In the genomic region with DNA sequence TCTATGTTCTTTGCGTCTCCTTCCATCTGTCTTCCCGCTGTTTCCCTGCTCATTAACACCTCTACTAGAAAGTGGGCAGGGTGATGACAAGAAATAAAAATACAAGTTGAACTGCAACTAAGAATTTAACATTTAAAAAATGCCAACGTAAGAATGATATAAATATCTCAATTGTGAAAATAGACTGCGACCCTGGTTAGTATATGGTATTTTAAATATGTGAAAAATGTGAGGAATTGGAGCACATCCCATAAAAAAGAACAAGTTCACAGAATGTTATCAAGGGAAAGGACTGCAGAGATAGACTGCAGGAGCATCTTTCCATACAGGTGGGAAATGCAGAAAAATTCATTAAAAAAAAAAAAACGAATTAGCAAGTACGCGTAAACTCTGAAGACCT, we compare ENCODE assay signal across 1 cellular context.
TF ChIP-seq lines count a peak whose summit lies in the region.

No MANE protein-coding gene starts in this region.

TF ChIP-seq in GM23338, 12 proteins besides CTCF, POLR2A, EP300 and RAD21 (continued from another document):
- no peak for TF ChIP-seq ZNF462 (CRISPR knock-in tag; IDR thresholded peaks at IDR 0.05)
- TF ChIP-seq EZH2phosphoT487 (IDR thresholded peaks at IDR 0.05; ENCODE audit: unreplicated experiment): no peak
TF ChIP-seq in GM23338: peak in this region for 0.
